Comparison of ENCODE assay signal across 8 cellular contexts in genomic region chr9:93131599-93132286, GRCh38. TPM values are rescaled to one million over a fixed set of nuclear protein-coding genes. Genes with fewer than 3 reads are reported as not detected.
DNase-seq lines count a peak whose midpoint lies in the region; ATAC-seq, FAIRE-seq and TF ChIP-seq lines count a peak whose summit lies in the region.

No MANE protein-coding gene starts in this region.

- no peak for TF ChIP-seq RAD21 in A549 (conservative IDR thresholded peaks at IDR 0.05 in 1 of 2, IDR thresholded peaks at IDR 0.05 in 1 of 2)

- no peaks in the 10 kb centered on the region for H3K9me3 Mint-ChIP-seq in neural crest cell

- TF ChIP-seq EP300 in A549 (IDR thresholded peaks at IDR 0.05), result no peak

- no peaks in the 10 kb centered on the region for H3K27me3 Mint-ChIP-seq in neural crest cell (ENCODE audit: low read depth)

- H3K9me2 ChIP-seq in OCI-LY1 (ENCODE audit: low read depth, low read length) (no peaks in the 10 kb centered on the region), OCI-LY7 (ENCODE audit: insufficient read depth, low read length) (no peaks in the 10 kb centered on the region)

- FAIRE-seq in A549 (lab: Jason Lieb, UNC), result no peak

- H3K9me3 ChIP-seq in A549, result no peaks in the 10 kb centered on the region
- no peaks in the 10 kb centered on the region for H3K9me3 ChIP-seq in OCI-LY1 (ENCODE audit: low read length)
- no peaks in the 10 kb centered on the region for H3K9me3 ChIP-seq in OCI-LY7 (ENCODE audit: low read length)

- no peaks in the 10 kb centered on the region for H3K27me3 ChIP-seq in OCI-LY1 (ENCODE audit: insufficient read depth, low read length)

- no peaks in the 10 kb centered on the region for H3K79me2 ChIP-seq in OCI-LY1 (ENCODE audit: insufficient read depth, low read length)
- no peaks in the 10 kb centered on the region for H3K79me2 ChIP-seq in OCI-LY7 (ENCODE audit: insufficient read depth, low read depth, low read length)

- TF ChIP-seq CTCF in A549 (IDR thresholded peaks at IDR 0.05), result no peak
- no peak for TF ChIP-seq CTCF in OCI-LY1 (IDR thresholded peaks at IDR 0.05; ENCODE audit: low read length)
- no peak for TF ChIP-seq CTCF in coronary artery (IDR thresholded peaks at IDR 0.05)
- TF ChIP-seq CTCF in neural crest cell (conservative IDR thresholded peaks at IDR 0.05), result no peak
- TF ChIP-seq CTCF in OCI-LY7 (conservative IDR thresholded peaks at IDR 0.05; ENCODE audit: low read length), result no peak

- H3K4me3 Mint-ChIP-seq in neural crest cell, result peak overlapping the region; percentile 62

- H3K27ac Mint-ChIP-seq in neural crest cell (ENCODE audit: unreplicated experiment), result no peak overlapping the region

- H3K27ac ChIP-seq in A549 (peak overlapping the region; percentile 91 to 96), OCI-LY1 (ENCODE audit: low read depth, low read length, poor library complexity, severe bottlenecking) (peak overlapping the region; percentile 43), coronary artery (peak overlapping the region; percentile 93 to 99), OCI-LY7 (ENCODE audit: low read depth, low read length, poor library complexity, severe bottlenecking) (no peak overlapping the region)

- no peak for ATAC-seq in A549
- no peak for ATAC-seq in HG03432 (IDR thresholded peaks at IDR 0.05; ENCODE audit: unreplicated experiment)

- H3K36me3 ChIP-seq in OCI-LY1 (ENCODE audit: insufficient read depth, low read length) (no peaks in the 10 kb centered on the region), OCI-LY7 (ENCODE audit: insufficient read depth, low read length) (no peaks in the 10 kb centered on the region)

- H2AFZ ChIP-seq in OCI-LY1 (ENCODE audit: low read length) (no peak overlapping the region), OCI-LY7 (ENCODE audit: low read length) (no peak overlapping the region)

- H3K4me1 Mint-ChIP-seq in neural crest cell, result peaks cover 29% of the 10 kb centered on the region

- no peak for TF ChIP-seq POLR2A in A549 (IDR thresholded peaks at IDR 0.05; ENCODE audit: low read length)

- no TSS peak for BruUV-seq in OCI-LY7 (replicated peaks; lab: Mats Ljungman, UMichigan)

- peaks cover 46% of the 10 kb centered on the region for H3K4me1 ChIP-seq in A549
- H3K4me1 ChIP-seq in OCI-LY1 (ENCODE audit: insufficient read depth, low read length, severe bottlenecking), result peaks cover 65% of the 10 kb centered on the region
- peaks cover 24% of the 10 kb centered on the region for H3K4me1 ChIP-seq in OCI-LY7 (ENCODE audit: insufficient read depth, low read length, poor library complexity, severe bottlenecking)

- H4K20me1 ChIP-seq in OCI-LY1 (ENCODE audit: insufficient read depth, low read length) (no peaks in the 10 kb centered on the region), OCI-LY7 (ENCODE audit: insufficient read depth, low read length) (no peaks in the 10 kb centered on the region)

- peak overlapping the region; percentile 99 for H3K4me2 ChIP-seq in A549
- H3K4me2 ChIP-seq in OCI-LY1 (ENCODE audit: low read length), result peak overlapping the region; percentile 97; the same call in 1 of the 2 replicates
- no peak overlapping the region for H3K4me2 ChIP-seq in OCI-LY7 (ENCODE audit: low read length)

- H3K9ac ChIP-seq in OCI-LY1 (ENCODE audit: low read length), result peak overlapping the region; percentile 22; the same call in 1 of the 2 replicates

- POLR2A ChIA-PET in A549 (lab: Yijun Ruan, JAX) (no interaction called here), OCI-LY7 (lab: Charles Lee) (no interaction called here)

- H3K36me3 Mint-ChIP-seq in neural crest cell (ENCODE audit: low read depth), result no peaks in the 10 kb centered on the region

- no peaks in the 10 kb centered on the region for H3F3A ChIP-seq in OCI-LY1 (ENCODE audit: insufficient read depth, low read length)

- H3K4me3 ChIP-seq in A549, result peak overlapping the region; percentile 89; the same call in 1 of the 3 replicates
- peak overlapping the region; percentile 91 for H3K4me3 ChIP-seq in OCI-LY1 (ENCODE audit: low read depth, low read length, poor library complexity, severe bottlenecking)
- H3K4me3 ChIP-seq in coronary artery, result peak overlapping the region; percentile 83
- H3K4me3 ChIP-seq in OCI-LY7 (ENCODE audit: low read depth, low read length, poor library complexity, severe bottlenecking), result no peak overlapping the region

- CTCF ChIA-PET in A549 (lab: Yijun Ruan, JAX) (interaction anchor here (1.5 to 4.0 kb wide), 3 partner anchors 11 to 128 kb away, joined by 7 to 31 read pairs (median 11); no protein-coding TSS in a partner anchor), OCI-LY7 (lab: Charles Lee; ENCODE audit: unreplicated experiment) (no interaction called here)

- WGBS in A549 (ENCODE audit: missing lambda C conversion rate), result 86% methylated on average over 13 of the region's 13 CpGs

- intact Hi-C loops in OCI-LY7 (cut with micrococcal nuclease; ENCODE audit: unreplicated experiment), result no loop called here

- DNase-seq in A549 (ENCODE audit: low read depth in 1 of 2, low spot score in 1 of 2) (no peak), coronary artery (ENCODE audit: low spot score) (no peak), neural crest cell (ENCODE audit: low read depth, low spot score) (no peak), ureter (ENCODE audit: low spot score) (no peak), NCI-H128 (lab: John Stamatoyannopoulos, UW; ENCODE audit: unreplicated experiment) (no peak), OCI-LY7 (ENCODE audit: low spot score) (no peak)

TF ChIP-seq in A549, 52 proteins besides CTCF, POLR2A, EP300 and RAD21:
- TF ChIP-seq, protein P1, sequence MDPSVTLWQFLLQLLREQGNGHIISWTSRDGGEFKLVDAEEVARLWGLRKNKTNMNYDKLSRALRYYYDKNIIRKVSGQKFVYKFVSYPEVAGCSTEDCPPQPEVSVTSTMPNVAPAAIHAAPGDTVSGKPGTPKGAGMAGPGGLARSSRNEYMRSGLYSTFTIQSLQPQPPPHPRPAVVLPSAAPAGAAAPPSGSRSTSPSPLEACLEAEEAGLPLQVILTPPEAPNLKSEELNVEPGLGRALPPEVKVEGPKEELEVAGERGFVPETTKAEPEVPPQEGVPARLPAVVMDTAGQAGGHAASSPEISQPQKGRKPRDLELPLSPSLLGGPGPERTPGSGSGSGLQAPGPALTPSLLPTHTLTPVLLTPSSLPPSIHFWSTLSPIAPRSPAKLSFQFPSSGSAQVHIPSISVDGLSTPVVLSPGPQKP (IDR thresholded peaks at IDR 0.05; ENCODE audit: low read depth, low read length), result no peak
- no peak for TF ChIP-seq GATA3 (IDR thresholded peaks at IDR 0.05; ENCODE audit: borderline replicate concordance)
- no peak for TF ChIP-seq PHF8 (IDR thresholded peaks at IDR 0.05; ENCODE audit: borderline replicate concordance, low read depth)
- peak; percentile 22; the same call in 1 of the 2 replicates for TF ChIP-seq KDM1A (IDR thresholded peaks at IDR 0.05; ENCODE audit: low read depth)
- TF ChIP-seq ZFP36 (IDR thresholded peaks at IDR 0.05; ENCODE audit: borderline replicate concordance, partially characterized antibody), result no peak
- TF ChIP-seq RARB (CRISPR knock-in tag; IDR thresholded peaks at IDR 0.05), result no peak

RNA-seq across cellular contexts. Expression of gene NINJ1, which starts 2.3 kb away (rescaled TPM):
- 27.0 and 37.9 TPM in 2 replicates for polyA plus RNA-seq in A549 (2011; rRNA removed)
- 54.7 and 84.0 TPM in 2 replicates for polyA plus RNA-seq in A549 (2012; cell fraction: cytosol; rRNA removed)
- polyA plus RNA-seq in A549 (2012; cell fraction: nucleus; rRNA removed), result 42.3 and 55.7 TPM in 2 replicates
- polyA plus RNA-seq in A549 (2017; fragmentation: RNase III; extraction: RNeasy Plus Mini Kit Qiagen cat#74134 plus additional on column Dnase treatment), result 60.4 to 69.6 TPM (median 62.0 TPM) in 3 replicates
- 16.0 and 23.0 TPM in 2 replicates for polyA minus RNA-seq in A549 (2011; rRNA and poly(A)+ RNA removed)
- total RNA-seq in neural crest cell, result 17.8 and 19.9 TPM in 2 replicates
- 32.1 TPM for total RNA-seq in ureter
- 6.2 and 13.3 TPM in 2 replicates for total RNA-seq in OCI-LY7 (2014; rRNA removed; shearing (Covaris generic))
- total RNA-seq in OCI-LY7 (2022), result 18.1 and 18.3 TPM in 2 replicates

RNA-seq across cellular contexts. Expression of gene CARD19, which starts 35.7 kb away (rescaled TPM):
- polyA plus RNA-seq in A549 (2011; rRNA removed) (27.6 and 36.0 TPM in 2 replicates), A549 (2017; fragmentation: RNase III; extraction: RNeasy Plus Mini Kit Qiagen cat#74134 plus additional on column Dnase treatment) (30.3 to 34.5 TPM (median 33.2 TPM) in 3 replicates)
- polyA plus RNA-seq in A549 (2012; cell fraction: cytosol; rRNA removed), result 108 and 125 TPM in 2 replicates
- polyA plus RNA-seq in A549 (2012; cell fraction: nucleus; rRNA removed), result 124 and 150 TPM in 2 replicates
- polyA minus RNA-seq in A549 (2011; rRNA and poly(A)+ RNA removed), result 20.2 and 23.0 TPM in 2 replicates
- total RNA-seq in neural crest cell (22.1 and 25.6 TPM in 2 replicates), ureter (31.3 TPM), OCI-LY7 (2022) (13.4 and 15.8 TPM in 2 replicates)
- total RNA-seq in OCI-LY7 (2014; rRNA removed; shearing (Covaris generic)), result 18.4 and 26.8 TPM in 2 replicates

RNA-seq across cellular contexts. Expression of gene WNK2, which starts 52.2 kb away (rescaled TPM):
- polyA plus RNA-seq in A549 (2011; rRNA removed) (2.1 and 2.6 TPM in 2 replicates), A549 (2017; fragmentation: RNase III; extraction: RNeasy Plus Mini Kit Qiagen cat#74134 plus additional on column Dnase treatment) (6.7 to 7.1 TPM (median 7.1 TPM) in 3 replicates)
- 6.6 and 7.5 TPM in 2 replicates for polyA plus RNA-seq in A549 (2012; cell fraction: cytosol; rRNA removed)
- polyA plus RNA-seq in A549 (2012; cell fraction: nucleus; rRNA removed), result 24.3 and 32.3 TPM in 2 replicates
- 3.1 and 3.5 TPM in 2 replicates for polyA minus RNA-seq in A549 (2011; rRNA and poly(A)+ RNA removed)
- total RNA-seq in neural crest cell (27.8 and 34.3 TPM in 2 replicates), ureter (40.0 TPM), OCI-LY7 (2022) (176 and 194 TPM in 2 replicates)
- total RNA-seq in OCI-LY7 (2014; rRNA removed; shearing (Covaris generic)), result 118 and 142 TPM in 2 replicates
